ENCODE assay signal across 12 cellular contexts in genomic region chr2:144480257-144480656, GRCh38. TPM values are rescaled to one million over a fixed set of nuclear protein-coding genes. Genes with fewer than 3 reads are reported as not detected.
DNase-seq lines count a peak whose midpoint lies in the region; ATAC-seq and TF ChIP-seq lines count a peak whose summit lies in the region.
"Had no signal": no experiment of that assay in that cellular context is flagged by ENCODE, and none has a peak within 500 bp of the region (broad histone marks: within the 10 kb centered on the region; RNA-seq: fewer than 3 reads in every experiment).

No MANE protein-coding gene starts in this region.

- intact Hi-C loops in dorsolateral prefrontal cortex (cut with DNase I) (no loop called here), tibial artery (cut with DNase I; ENCODE audit: low total_unique reads) (no loop called here)

- H3K4me3 ChIP-seq in dorsolateral prefrontal cortex (peak overlapping the region in 28 of 59 donors; percentile 0 to 47 (median 22)), tibial artery (no peak overlapping the region)
- H3K4me3 ChIP-seq: body of pancreas had no signal

- H3K36me3 ChIP-seq in tibial artery: no peaks in the 10 kb centered on the region

- H3K27me3 ChIP-seq in dorsolateral prefrontal cortex (no peaks in the 10 kb centered on the region), layer of hippocampus (ENCODE audit: control insufficient read depth, insufficient read depth, low read length) (no peaks in the 10 kb centered on the region), tibial artery (no peaks in the 10 kb centered on the region)
- H3K27me3 ChIP-seq: body of pancreas had no signal

- ATAC-seq in GM19463 (IDR thresholded peaks at IDR 0.05; ENCODE audit: unreplicated experiment): no peak
- ATAC-seq: body of pancreas; naive thymus-derived CD4-positive, alpha-beta T cell had no signal

- no peak for TF ChIP-seq CTCF in dorsolateral prefrontal cortex (IDR thresholded peaks at IDR 0.05 in 54 of 56, conservative IDR thresholded peaks at IDR 0.05 in 2 of 56; ENCODE audit: low read depth in 1 of 56, partially characterized antibody in 56 of 56)
- no peak for TF ChIP-seq CTCF in tibial artery (IDR thresholded peaks at IDR 0.05)

- peak overlapping the region; percentile 59 to 99 (median 96) for H3K27ac ChIP-seq in dorsolateral prefrontal cortex
- H3K27ac ChIP-seq in layer of hippocampus (ENCODE audit: low read depth, low read length): peak overlapping the region; percentile 49
- peak overlapping the region; percentile 29 to 56 for H3K27ac ChIP-seq in tibial artery
- H3K27ac ChIP-seq: body of pancreas had no signal

- H3K4me1 ChIP-seq in tibial artery: peaks cover 0 to 86% (median 44%) of the 10 kb centered on the region in 4 donors

- peak; percentile 29 for DNase-seq in M059J (ENCODE audit: low read depth)
- no peak for DNase-seq in dorsolateral prefrontal cortex
- no peak for DNase-seq in tibial artery
- no peak for DNase-seq in pons (ENCODE audit: low spot score)
- DNase-seq in SHP77 treated with DMSO at 0.1 percent for 48 hours (lab: John Stamatoyannopoulos, UW): no peak
- DNase-seq: activated CD4-positive, alpha-beta T cell treated with anti-CD3 and anti-CD28 coated beads for 48 hours; body of pancreas; naive thymus-derived CD4-positive, alpha-beta T cell; NCI-H2171 treated with DMSO at 0.1 percent for 48 hours; SW 1271 had no signal

- H3K9me3 ChIP-seq in tibial artery: no peaks in the 10 kb centered on the region
- H3K9me3 ChIP-seq: body of pancreas had no signal

RNA-seq across cellular contexts. Expression of gene ZEB2, which starts 39.7 kb away (rescaled TPM):
- total RNA-seq in M059J (2014; rRNA removed; shearing (Covaris generic)): 10.7 and 15.9 TPM in 2 replicates
- 100 to 1,000 TPM; 160 to 942 (median 318) TPM for total RNA-seq in dorsolateral prefrontal cortex

Comparison
In these comparisons a context has a peak if more than half of its experiments do, and no peak if none do; other contexts are left out.
1. H3K27ac ChIP-seq: peak in every context shown above with its lines; median percentile 96 in dorsolateral prefrontal cortex; 49 in layer of hippocampus; 42 in tibial artery.